In genomic region chr10:129258570-129258969, GRCh38 we compare ENCODE assay signal across 16 cellular contexts.
DNase-seq lines count a peak whose midpoint lies in the region; ATAC-seq, FAIRE-seq and TF ChIP-seq lines count a peak whose summit lies in the region.
"Had no signal": no experiment of that assay in that cellular context is flagged by ENCODE, and none has a peak within 500 bp of the region (broad histone marks: within the 10 kb centered on the region; RNA-seq: fewer than 3 reads in every experiment).

No MANE protein-coding gene starts in this region.

- no peaks in the 10 kb centered on the region for H4K20me1 ChIP-seq in endothelial cell of umbilical vein (replicated peaks; ENCODE audit: control insufficient read depth, extremely low read depth, insufficient read depth, low read length)
- H4K20me1 ChIP-seq: BLaER1 had no signal

- TF ChIP-seq CTCF in endothelial cell of umbilical vein (IDR thresholded peaks at IDR 0.05; ENCODE audit: extremely low read depth in 1 of 2, insufficient read depth in 1 of 2, low read depth in 1 of 2, low read length in 2 of 2) (no peak), gastroesophageal sphincter (IDR thresholded peaks at IDR 0.05) (no peak), nephron (IDR thresholded peaks at IDR 0.05; ENCODE audit: unreplicated experiment in 3 of 3) (no peak), thyroid gland (IDR thresholded peaks at IDR 0.05) (no peak)

- intact Hi-C loops in endothelial cell of umbilical vein (cut with micrococcal nuclease) (loop anchor here (1.0 to 2.0 kb wide), 4 partner anchors 47 to 219 kb away; no protein-coding TSS in a partner anchor), thyroid gland (cut with DNase I) (no loop called here)

- peak overlapping the region; percentile 19 for H3K9ac ChIP-seq in endothelial cell of umbilical vein (replicated peaks; ENCODE audit: extremely low read depth, insufficient read depth, low read length)
- H3K9ac ChIP-seq: BLaER1 had no signal

- no TSS peak for BruUV-seq in endothelial cell of umbilical vein (replicated peaks; lab: Mats Ljungman, UMichigan)

- no peak overlapping the region for H3K4me3 Mint-ChIP-seq in nephron
- H3K4me3 Mint-ChIP-seq: CD8-positive, alpha-beta memory T cell had no signal

- H3K27ac ChIP-seq in endothelial cell of umbilical vein (ENCODE audit: insufficient read depth, low read depth, low read length) (peak overlapping the region; percentile 30), gastroesophageal sphincter (peak overlapping the region; percentile 47 to 70 (median 60)), thyroid gland (peak overlapping the region in 2 of 3 donors; percentile 54 to 69)
- H3K27ac ChIP-seq: BLaER1 had no signal

- TF ChIP-seq POLR2A in endothelial cell of umbilical vein (IDR thresholded peaks at IDR 0.05; ENCODE audit: low read depth, low read length) = no peak
- TF ChIP-seq POLR2A in gastroesophageal sphincter (IDR thresholded peaks at IDR 0.05) = no peak
- no peak for TF ChIP-seq POLR2A in thyroid gland (IDR thresholded peaks at IDR 0.05)

- peak overlapping the region; percentile 90 for H2AFZ ChIP-seq in endothelial cell of umbilical vein (ENCODE audit: low read depth, low read length)

- H3K4me1 Mint-ChIP-seq in nephron = peaks cover 17% of the 10 kb centered on the region
- H3K4me1 Mint-ChIP-seq: CD8-positive, alpha-beta memory T cell had no signal

- DNase-seq in endothelial cell of umbilical vein (ENCODE audit: low read depth, low spot score) (peak; percentile 82), thyroid gland (no peak), hypothalamus (lab: John Stamatoyannopoulos, UW) (no peak)
- DNase-seq: CD8-positive, alpha-beta memory T cell; Karpas-422; NCI-H187 treated with DMSO at 0.1 percent for 48 hours; NCI-H446 treated with DMSO at 0.1 percent for 48 hours; NCI-H82; SIG-M5 had no signal

- H3K4me2 ChIP-seq in endothelial cell of umbilical vein (ENCODE audit: insufficient read depth, low read length) = peak overlapping the region; percentile 77
- H3K4me2 ChIP-seq: BLaER1 had no signal

- TF ChIP-seq EP300 in gastroesophageal sphincter (IDR thresholded peaks at IDR 0.05) = no peak

- no peaks in the 10 kb centered on the region for H3K79me2 ChIP-seq in endothelial cell of umbilical vein (ENCODE audit: control insufficient read depth, insufficient read depth, low read length)

- no peaks in the 10 kb centered on the region for H3K36me3 Mint-ChIP-seq in nephron (ENCODE audit: low read depth)
- H3K36me3 Mint-ChIP-seq: CD8-positive, alpha-beta memory T cell had no signal

- dilution Hi-C loops in endothelial cell of umbilical vein (cut with MboI; ENCODE audit: extremely low pct_ligation_motif_present, low sequenced_read_pairs) = no loop called here

- H3K4me1 ChIP-seq in endothelial cell of umbilical vein (ENCODE audit: control insufficient read depth, extremely low read depth, insufficient read depth, low read length) (peaks cover 17% of the 10 kb centered on the region), gastroesophageal sphincter (no peaks in the 10 kb centered on the region), thyroid gland (no peaks in the 10 kb centered on the region)
- H3K4me1 ChIP-seq: BLaER1 had no signal

- no peaks in the 10 kb centered on the region for H3K9me1 ChIP-seq in endothelial cell of umbilical vein (replicated peaks; ENCODE audit: control insufficient read depth, extremely low read depth, insufficient read depth, low read length)

- H3K27me3 ChIP-seq in endothelial cell of umbilical vein (ENCODE audit: control insufficient read depth in 2 of 2, insufficient read depth in 2 of 2, low read length in 2 of 2) (no peaks in the 10 kb centered on the region), gastroesophageal sphincter (peaks cover 4% of the 10 kb centered on the region), thyroid gland (no peaks in the 10 kb centered on the region)
- H3K27me3 ChIP-seq: BLaER1 had no signal

- H3K4me3 ChIP-seq in endothelial cell of umbilical vein (replicated peaks in 1 of 3; ENCODE audit: insufficient read depth in 1 of 3, low read depth in 1 of 3, low read length in 3 of 3) = peak overlapping the region in 1 of 3 experiments; percentile 19
- no peak overlapping the region for H3K4me3 ChIP-seq in gastroesophageal sphincter
- no peak overlapping the region for H3K4me3 ChIP-seq in thyroid gland (replicated peaks in 1 of 3)
- H3K4me3 ChIP-seq: BLaER1 had no signal

- POLR2A ChIA-PET in endothelial cell of umbilical vein (lab: Charles Lee) = interaction anchor here (0.5 to 0.6 kb wide), 2 partner anchors 49 to 196 kb away, joined by 3 to 4 read pairs; no protein-coding TSS in a partner anchor

- 27 to 32% methylated on average over 4 to 5 of the region's 5 CpGs for WGBS in gastroesophageal sphincter (ENCODE audit: low coverage in 1 of 2), 2 donors
- WGBS in thyroid gland, 2 donors = 56 to 60% methylated on average over 5 of the region's 5 CpGs

- no peaks in the 10 kb centered on the region for H3K9me3 Mint-ChIP-seq in nephron
- H3K9me3 Mint-ChIP-seq: CD8-positive, alpha-beta memory T cell had no signal

- H3K9me3 ChIP-seq in endothelial cell of umbilical vein (replicated peaks; ENCODE audit: control insufficient read depth, insufficient read depth, low read length) (no peaks in the 10 kb centered on the region), gastroesophageal sphincter (no peaks in the 10 kb centered on the region), thyroid gland (no peaks in the 10 kb centered on the region)
- H3K9me3 ChIP-seq: BLaER1 had no signal

- peak overlapping the region in 2 of 3 experiments; percentile 68 to 82 for H3K27ac Mint-ChIP-seq in nephron
- H3K27ac Mint-ChIP-seq: CD8-positive, alpha-beta memory T cell had no signal

- peaks cover 3% of the 10 kb centered on the region for H3K27me3 Mint-ChIP-seq in nephron (ENCODE audit: low read depth)

- peak; percentile 57 for ATAC-seq in gastroesophageal sphincter
- ATAC-seq in HG03108 (IDR thresholded peaks at IDR 0.05; ENCODE audit: unreplicated experiment) = no peak
- no peak for ATAC-seq in HG02870 (IDR thresholded peaks at IDR 0.05; ENCODE audit: unreplicated experiment)

- CTCF ChIA-PET in endothelial cell of umbilical vein (lab: Charles Lee) = interaction anchor here (0.8 to 1.5 kb wide), 4 partner anchors 73 to 227 kb away, joined by 3 to 6 read pairs (median 5); no protein-coding TSS in a partner anchor

- peak; percentile 87 for FAIRE-seq in endothelial cell of umbilical vein (lab: Jason Lieb, UNC)
- FAIRE-seq: H54, RCC 7860 had no signal

- no peaks in the 10 kb centered on the region for H3K36me3 ChIP-seq in endothelial cell of umbilical vein (ENCODE audit: control insufficient read depth in 2 of 2, extremely low read depth in 1 of 2, insufficient read depth in 2 of 2, low read length in 2 of 2)
- no peaks in the 10 kb centered on the region for H3K36me3 ChIP-seq in gastroesophageal sphincter
- H3K36me3 ChIP-seq in thyroid gland = no peaks in the 10 kb centered on the region
- H3K36me3 ChIP-seq: BLaER1 had no signal

TF ChIP-seq in endothelial cell of umbilical vein, 7 proteins besides CTCF, POLR2A, EP300 and RAD21:
- no peak for TF ChIP-seq MAX (IDR thresholded peaks at IDR 0.05; ENCODE audit: insufficient read depth, insufficient read length)
- peak; percentile 37 for TF ChIP-seq FOS (IDR thresholded peaks at IDR 0.05; ENCODE audit: borderline replicate concordance, insufficient read depth, low read length)
- no peak for TF ChIP-seq MYC (IDR thresholded peaks at IDR 0.05; ENCODE audit: low read depth, low read length)
